8 cellular contexts compared by ENCODE assay signal in genomic region chr12:54390668-54391551, GRCh38. TPM values are rescaled to one million over a fixed set of nuclear protein-coding genes. Genes with fewer than 3 reads are reported as not detected.
DNase-seq lines count a peak whose midpoint lies in the region; ATAC-seq and TF ChIP-seq lines count a peak whose summit lies in the region.

No MANE protein-coding gene starts in this region.

- no peaks in the 10 kb centered on the region for H3K9me3 ChIP-seq in HAP-1

- H3K27ac Mint-ChIP-seq in progenitor cell of endocrine pancreas, result no peak overlapping the region

- ATAC-seq in esophagus mucosa (peak; percentile 50), HG02938 (IDR thresholded peaks at IDR 0.05; ENCODE audit: unreplicated experiment) (no peak)

- peaks cover 24% of the 10 kb centered on the region for H3K4me1 Mint-ChIP-seq in progenitor cell of endocrine pancreas (ENCODE audit: low read depth)

- H3K36me3 Mint-ChIP-seq in progenitor cell of endocrine pancreas (ENCODE audit: insufficient read depth), result peaks cover 6% of the 10 kb centered on the region

- H3K9me3 Mint-ChIP-seq in progenitor cell of endocrine pancreas (ENCODE audit: low read depth), result no peaks in the 10 kb centered on the region

- peak overlapping the region; percentile 56 for H3K4me3 ChIP-seq in HAP-1

- peak overlapping the region; percentile 85 for H3K4me3 Mint-ChIP-seq in progenitor cell of endocrine pancreas (ENCODE audit: low read depth)

- DNase-seq in CD1c-positive myeloid dendritic cell (ENCODE audit: extremely low spot score) (peak; percentile 43), HAP-1 (ENCODE audit: low spot score in 2 of 2) (peak; percentile 66 to 86), NCI-H82 treated with DMSO at 0.1 percent for 48 hours (lab: John Stamatoyannopoulos, UW; ENCODE audit: unreplicated experiment) (peak; percentile 63), activated T-cell treated with anti-CD3 and anti-CD28 coated beads for 48 hours (ENCODE audit: low read depth) (peak; percentile 59), progenitor cell of endocrine pancreas (ENCODE audit: low spot score, unreplicated experiment) (peak; percentile 49), KG1 (lab: John Stamatoyannopoulos, UW) (no peak)

- in situ Hi-C loops in HAP-1 (cut with MboI; ENCODE audit: low sequenced_read_pairs), result no loop called here

- TF ChIP-seq CTCF in progenitor cell of endocrine pancreas (IDR thresholded peaks at IDR 0.05; ENCODE audit: unreplicated experiment), result peak; percentile 42

- peaks cover 4% of the 10 kb centered on the region; the same call in 1 of the 2 replicates for H3K4me1 ChIP-seq in HAP-1

- H3K36me3 ChIP-seq in HAP-1 (replicated peaks), result peaks cover 6% of the 10 kb centered on the region

- H3K27me3 ChIP-seq in HAP-1 (ENCODE audit: low read depth), result no peaks in the 10 kb centered on the region

- H3K27me3 Mint-ChIP-seq in progenitor cell of endocrine pancreas, result peaks cover 7% of the 10 kb centered on the region

RNA-seq across cellular contexts. Expression of gene ZNF385A, which starts 6.4 kb away (rescaled TPM):
- 52.2 TPM for total RNA-seq in esophagus mucosa
- total RNA-seq in progenitor cell of endocrine pancreas, result 15.6 and 16.6 TPM in 2 replicates

RNA-seq across cellular contexts. Expression of gene GPR84, which starts 26.6 kb away (rescaled TPM):
- total RNA-seq in esophagus mucosa, result 0.16 TPM
- total RNA-seq in progenitor cell of endocrine pancreas, result not detected in 2 replicates

RNA-seq across cellular contexts. Expression of gene ITGA5, which starts 28.2 kb away (rescaled TPM):
- total RNA-seq in esophagus mucosa, result 12.8 TPM
- 32.2 and 37.8 TPM in 2 replicates for total RNA-seq in progenitor cell of endocrine pancreas
